1 cellular context compared by ENCODE assay signal in genomic region chr22:22546490-22546889, GRCh38.
TF ChIP-seq lines count a peak whose summit lies in the region.

No MANE protein-coding gene starts in this region.

TF ChIP-seq in K562, 482 proteins besides CTCF, POLR2A, EP300 and RAD21:
- TF ChIP-seq ZNF354B (CRISPR knock-in tag; IDR thresholded peaks at IDR 0.05) (no peak), HMGXB4 (CRISPR knock-in tag; IDR thresholded peaks at IDR 0.05) (peak; percentile 92; the same call in 1 of the 2 replicates), E2F1 (CRISPR knock-in tag; IDR thresholded peaks at IDR 0.05) (peak; percentile 66; the same call in 1 of the 2 replicates), TEAD4 (IDR thresholded peaks at IDR 0.05; ENCODE audit: low read length) (no peak), TEAD4 (CRISPR knock-in tag; IDR thresholded peaks at IDR 0.05; ENCODE audit: borderline replicate concordance) (no peak), PURB (CRISPR knock-in tag; IDR thresholded peaks at IDR 0.05; ENCODE audit: low read depth) (no peak), RFX1 (IDR thresholded peaks at IDR 0.05) (no peak), ZNF143 (CRISPR knock-in tag; IDR thresholded peaks at IDR 0.05) (no peak)
- TF ChIP-seq, protein P1, sequence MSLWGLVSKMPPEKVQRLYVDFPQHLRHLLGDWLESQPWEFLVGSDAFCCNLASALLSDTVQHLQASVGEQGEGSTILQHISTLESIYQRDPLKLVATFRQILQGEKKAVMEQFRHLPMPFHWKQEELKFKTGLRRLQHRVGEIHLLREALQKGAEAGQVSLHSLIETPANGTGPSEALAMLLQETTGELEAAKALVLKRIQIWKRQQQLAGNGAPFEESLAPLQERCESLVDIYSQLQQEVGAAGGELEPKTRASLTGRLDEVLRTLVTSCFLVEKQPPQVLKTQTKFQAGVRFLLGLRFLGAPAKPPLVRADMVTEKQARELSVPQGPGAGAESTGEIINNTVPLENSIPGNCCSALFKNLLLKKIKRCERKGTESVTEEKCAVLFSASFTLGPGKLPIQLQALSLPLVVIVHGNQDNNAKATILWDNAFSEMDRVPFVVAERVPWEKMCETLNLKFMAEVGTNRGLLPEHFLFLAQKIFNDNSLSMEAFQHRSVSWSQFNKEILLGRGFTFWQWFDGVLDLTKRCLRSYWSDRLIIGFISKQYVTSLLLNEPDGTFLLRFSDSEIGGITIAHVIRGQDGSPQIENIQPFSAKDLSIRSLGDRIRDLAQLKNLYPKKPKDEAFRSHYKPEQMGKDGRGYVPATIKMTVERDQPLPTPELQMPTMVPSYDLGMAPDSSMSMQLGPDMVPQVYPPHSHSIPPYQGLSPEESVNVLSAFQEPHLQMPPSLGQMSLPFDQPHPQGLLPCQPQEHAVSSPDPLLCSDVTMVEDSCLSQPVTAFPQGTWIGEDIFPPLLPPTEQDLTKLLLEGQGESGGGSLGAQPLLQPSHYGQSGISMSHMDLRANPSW (CRISPR knock-in tag; IDR thresholded peaks at IDR 0.05) = peak; percentile 62
- TF ChIP-seq, protein P2, sequence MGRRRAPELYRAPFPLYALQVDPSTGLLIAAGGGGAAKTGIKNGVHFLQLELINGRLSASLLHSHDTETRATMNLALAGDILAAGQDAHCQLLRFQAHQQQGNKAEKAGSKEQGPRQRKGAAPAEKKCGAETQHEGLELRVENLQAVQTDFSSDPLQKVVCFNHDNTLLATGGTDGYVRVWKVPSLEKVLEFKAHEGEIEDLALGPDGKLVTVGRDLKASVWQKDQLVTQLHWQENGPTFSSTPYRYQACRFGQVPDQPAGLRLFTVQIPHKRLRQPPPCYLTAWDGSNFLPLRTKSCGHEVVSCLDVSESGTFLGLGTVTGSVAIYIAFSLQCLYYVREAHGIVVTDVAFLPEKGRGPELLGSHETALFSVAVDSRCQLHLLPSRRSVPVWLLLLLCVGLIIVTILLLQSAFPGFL (CRISPR knock-in tag; IDR thresholded peaks at IDR 0.05) = no peak
- TF ChIP-seq, protein P3, sequence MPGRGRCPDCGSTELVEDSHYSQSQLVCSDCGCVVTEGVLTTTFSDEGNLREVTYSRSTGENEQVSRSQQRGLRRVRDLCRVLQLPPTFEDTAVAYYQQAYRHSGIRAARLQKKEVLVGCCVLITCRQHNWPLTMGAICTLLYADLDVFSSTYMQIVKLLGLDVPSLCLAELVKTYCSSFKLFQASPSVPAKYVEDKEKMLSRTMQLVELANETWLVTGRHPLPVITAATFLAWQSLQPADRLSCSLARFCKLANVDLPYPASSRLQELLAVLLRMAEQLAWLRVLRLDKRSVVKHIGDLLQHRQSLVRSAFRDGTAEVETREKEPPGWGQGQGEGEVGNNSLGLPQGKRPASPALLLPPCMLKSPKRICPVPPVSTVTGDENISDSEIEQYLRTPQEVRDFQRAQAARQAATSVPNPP (IDR thresholded peaks at IDR 0.05; ENCODE audit: borderline replicate concordance, insufficient read depth, insufficient read length) = no peak
